25 cellular contexts compared by ENCODE assay signal in genomic region chr1:212971312-212971711, GRCh38. TPM values are rescaled to one million over a fixed set of nuclear protein-coding genes. Genes with fewer than 3 reads are reported as not detected.
A peak's percentile ranks its signal among the peaks of the same experiment; 100 is the strongest.
DNase-seq lines count a peak whose midpoint lies in the region; ATAC-seq and TF ChIP-seq lines count a peak whose summit lies in the region.
"Had no signal": no experiment of that assay in that cellular context is flagged by ENCODE, and none has a peak within 500 bp of the region (broad histone marks: within the 10 kb centered on the region; RNA-seq: fewer than 3 reads in every experiment).

No MANE protein-coding gene starts in this region.

- no peak for TF ChIP-seq POLR2A in stomach (IDR thresholded peaks at IDR 0.05)

- H3K9me3 Mint-ChIP-seq in stimulated activated naive CD8-positive, alpha-beta T cell treated with anti-CD3 and anti-CD28 coated beads, Interleukin-15, amount 100 ng/mL, for 72 hours: no peaks in the 10 kb centered on the region
- H3K9me3 Mint-ChIP-seq: CD4-positive, CD25-positive, alpha-beta regulatory T cell had no signal

- peak; percentile 23 for DNase-seq in activated CD8-positive, alpha-beta memory T cell treated with anti-CD3 and anti-CD28 coated beads, Interleukin-2, amount 50 U/mL, for 48 hours
- no peak for DNase-seq in activated CD8-positive, alpha-beta memory T cell treated with anti-CD3 and anti-CD28 coated beads, Interleukin-2, amount 50 U/mL, for 4 hours
- DNase-seq in lower lobe of right lung (peak; percentile 53), stomach (peak; percentile 10), 8988T (no peak)
- DNase-seq in stimulated activated CD4-positive, alpha-beta T cell treated with anti-CD3 and anti-CD28 coated beads, Interleukin-1b, Interleukin-23, amount 100 ng/mL, for 48 hours: no peak
- DNase-seq in stimulated activated naive CD8-positive, alpha-beta T cell treated with anti-CD3 and anti-CD28 coated beads, Interleukin-15, amount 100 ng/mL, for 72 hours: no peak
- DNase-seq: ACHN; CD4-positive, CD25-positive, alpha-beta regulatory T cell; DMS153; DND-41; H7; IMR-90; KG1; MG63; NCI-H1105 treated with DMSO at 0.1 percent for 48 hours; NCI-H146; NCI-H1930; NCI-H446 treated with DMSO at 0.1 percent for 48 hours; NCI-H526; SHP77 had no signal

- TF ChIP-seq CTCF in lower lobe of right lung (IDR thresholded peaks at IDR 0.05) (no peak), stomach (IDR thresholded peaks at IDR 0.05) (no peak)

- no peak overlapping the region for H3K4me3 Mint-ChIP-seq in stimulated activated naive CD8-positive, alpha-beta T cell treated with anti-CD3 and anti-CD28 coated beads, Interleukin-15, amount 100 ng/mL, for 72 hours
- H3K4me3 Mint-ChIP-seq: CD4-positive, CD25-positive, alpha-beta regulatory T cell had no signal

- intact Hi-C loops in lower lobe of right lung (cut with DNase I): no loop called here
- intact Hi-C loops in stomach (cut with DNase I; ENCODE audit: low total_unique reads): no loop called here

- H3K4me3 ChIP-seq in lower lobe of right lung: no peak overlapping the region
- H3K4me3 ChIP-seq in stomach: no peak overlapping the region
- H3K4me3 ChIP-seq: BLaER1, MG63 had no signal

- no peak overlapping the region for H3K27ac Mint-ChIP-seq in stimulated activated naive CD8-positive, alpha-beta T cell treated with anti-CD3 and anti-CD28 coated beads, Interleukin-15, amount 100 ng/mL, for 72 hours

- peaks cover 32% of the 10 kb centered on the region for H3K27me3 Mint-ChIP-seq in stimulated activated naive CD8-positive, alpha-beta T cell treated with anti-CD3 and anti-CD28 coated beads, Interleukin-15, amount 100 ng/mL, for 72 hours

- H3K27me3 ChIP-seq in lower lobe of right lung (ENCODE audit: low read depth): no peaks in the 10 kb centered on the region
- H3K27me3 ChIP-seq in stomach: no peaks in the 10 kb centered on the region
- H3K27me3 ChIP-seq: BLaER1 had no signal

- no peaks in the 10 kb centered on the region for H3K4me1 ChIP-seq in lower lobe of right lung
- no peaks in the 10 kb centered on the region for H3K4me1 ChIP-seq in stomach

- H3K27ac ChIP-seq in lower lobe of right lung: peak overlapping the region; percentile 60
- no peak overlapping the region for H3K27ac ChIP-seq in stomach
- H3K27ac ChIP-seq: 22Rv1, BLaER1, RWPE1 had no signal

- H3K36me3 ChIP-seq in lower lobe of right lung: no peaks in the 10 kb centered on the region
- no peaks in the 10 kb centered on the region for H3K36me3 ChIP-seq in stomach
- H3K36me3 ChIP-seq: MG63 had no signal

- H3K9me3 ChIP-seq in lower lobe of right lung (no peaks in the 10 kb centered on the region), stomach (no peaks in the 10 kb centered on the region)
- H3K9me3 ChIP-seq: BLaER1, MG63 had no signal

- peaks cover 11% of the 10 kb centered on the region for H3K4me1 Mint-ChIP-seq in stimulated activated naive CD8-positive, alpha-beta T cell treated with anti-CD3 and anti-CD28 coated beads, Interleukin-15, amount 100 ng/mL, for 72 hours

- ATAC-seq in lower lobe of right lung: peak; percentile 92 to 96
- ATAC-seq in stimulated activated naive CD8-positive, alpha-beta T cell treated with anti-CD3 and anti-CD28 coated beads, Interleukin-15, amount 100 ng/mL, for 72 hours: no peak
- ATAC-seq: Panc1 had no signal

- 81 to 89% (median 86%) methylated on average over 5 of the region's 5 CpGs for WGBS in stomach, 5 donors

- TF ChIP-seq EP300 in stomach (IDR thresholded peaks at IDR 0.05): no peak

RNA-seq across cellular contexts. Expression of gene VASH2, which starts 21.0 kb away (rescaled TPM):
- total RNA-seq in lower lobe of right lung (1.6 TPM), stomach (10 to 100 TPM in 1 of 5 donors, not detected in 4; 10.3 TPM)
- under 1 TPM; 0.13 to 0.93 (median 0.92) TPM for polyA plus RNA-seq in stomach

RNA-seq across cellular contexts. Expression of gene ANGEL2, which starts 44.4 kb away (rescaled TPM):
- 36.6 TPM for total RNA-seq in lower lobe of right lung
- 100 to 1,000 TPM in 1 of 5 donors, 10 to 100 TPM in 3, 1 to 10 TPM in 1; 3.2 to 107 (median 51.9) TPM for total RNA-seq in stomach
- 1 to 10 TPM; 6.6 to 9.8 (median 9.3) TPM for polyA plus RNA-seq in stomach

Comparison
In these comparisons a context has a peak if more than half of its experiments do, and no peak if none do; other contexts are left out.
1. DNase-seq: peak in activated CD8-positive, alpha-beta memory T cell treated with anti-CD3 and anti-CD28 coated beads, Interleukin-2, amount 50 U/mL, for 48 hours (single experiment), lower lobe of right lung (single experiment) and stomach (single experiment); none in activated CD8-positive, alpha-beta memory T cell treated with anti-CD3 and anti-CD28 coated beads, Interleukin-2, amount 50 U/mL, for 4 hours (single experiment), 8988T (single experiment), stimulated activated CD4-positive, alpha-beta T cell treated with anti-CD3 and anti-CD28 coated beads, Interleukin-1b, Interleukin-23, amount 100 ng/mL, for 48 hours (single experiment) and stimulated activated naive CD8-positive, alpha-beta T cell treated with anti-CD3 and anti-CD28 coated beads, Interleukin-15, amount 100 ng/mL, for 72 hours (0 of 2).